Comparison of ENCODE assay signal across 29 cellular contexts in genomic region chr3:103203431-103203830, GRCh38.
"Had no signal": no experiment of that assay in that cellular context is flagged by ENCODE, and none has a peak within 500 bp of the region (broad histone marks: within the 10 kb centered on the region; RNA-seq: fewer than 3 reads in every experiment).

No MANE protein-coding gene starts in this region.

- H3K9ac ChIP-seq: neural progenitor cell, parathyroid adenoma had no signal

- H2AFZ ChIP-seq: neural progenitor cell, parathyroid adenoma had no signal

- H3K27me3 ChIP-seq: neural progenitor cell, ovary, right lobe of liver, spleen, suprapubic skin, testis, tibial artery, transverse colon, upper lobe of right lung, uterus had no signal

- DNase-seq: naive thymus-derived CD4-positive, alpha-beta T cell; natural killer cell; occipital lobe; ovary; posterior cingulate gyrus; psoas muscle; right cardiac atrium; right lobe of liver; spleen; stimulated activated CD4-positive, alpha-beta T cell treated with anti-CD3 and anti-CD28 coated beads, Interleukin-12 subunit alpha, Interleukin-12 subunit beta, amount 100 ng/mL, for 4 hours; stimulated activated CD4-positive, alpha-beta T cell treated with anti-CD3 and anti-CD28 coated beads, Interleukin-1b, Interleukin-23, amount 100 ng/mL, for 48 hours; stimulated activated CD4-positive, alpha-beta T cell treated with anti-CD3 and anti-CD28 coated beads, Interleukin-4, amount 100 ng/mL, for 1 hour; stimulated activated CD4-positive, alpha-beta T cell treated with anti-CD3 and anti-CD28 coated beads, Interleukin-4, amount 100 ng/mL, for 4 hours; stimulated activated CD8-positive, alpha-beta memory T cell treated with anti-CD3 and anti-CD28 coated beads, Interleukin-4, amount 100 ng/mL, for 48 hours; stimulated activated naive CD4-positive, alpha-beta T cell; stimulated activated naive CD8-positive, alpha-beta T cell treated with anti-CD3 and anti-CD28 coated beads, Interleukin-15, amount 100 ng/mL, for 72 hours; stimulated activated naive CD8-positive, alpha-beta T cell treated with anti-CD3 and anti-CD28 coated beads, Interleukin-15, Interleukin-2, amounts not matched to agents 100 U/mL and 50 U/mL, for 24 hours; substantia nigra; testis; tibial artery; transverse colon; upper lobe of right lung; uterus had no signal

- H3K27ac ChIP-seq: neural progenitor cell, ovary, parathyroid adenoma, psoas muscle, right lobe of liver, skin epidermis, spleen, suprapubic skin, testis, tibial artery, transverse colon, upper lobe of right lung, uterus had no signal

- H3K4me1 ChIP-seq: neural progenitor cell, parathyroid adenoma, psoas muscle, right lobe of liver, spleen, suprapubic skin, testis, tibial artery, transverse colon, upper lobe of right lung, uterus had no signal

- H3K4me2 ChIP-seq: neural progenitor cell, smooth muscle cell had no signal

- H3K79me2 ChIP-seq: parathyroid adenoma had no signal

- H3K4me3 ChIP-seq: neural progenitor cell, ovary, psoas muscle, right lobe of liver, skin epidermis, smooth muscle cell, spleen, suprapubic skin, testis, tibial artery, transverse colon, upper lobe of right lung, uterus had no signal

- ATAC-seq: naive thymus-derived CD4-positive, alpha-beta T cell; natural killer cell; psoas muscle; right cardiac atrium; right lobe of liver; stimulated activated memory B cell treated with anti-CD40 and anti-IgM and Interleukin-4, amounts not matched to agents 10 μg/mL and 1 μg/mL and 100 μg/mL, for 72 hours; stimulated activated naive CD8-positive, alpha-beta T cell treated with anti-CD3 and anti-CD28 coated beads, Interleukin-15, amount 100 ng/mL, for 72 hours; stimulated activated naive CD8-positive, alpha-beta T cell treated with anti-CD3 and anti-CD28 coated beads, Interleukin-15, Interleukin-2, amounts not matched to agents 100 U/mL and 50 U/mL, for 24 hours; upper lobe of right lung had no signal

- H3K9me3 ChIP-seq: ovary, psoas muscle, right lobe of liver, spleen, suprapubic skin, testis, tibial artery, transverse colon, upper lobe of right lung, uterus had no signal

- H3K36me3 ChIP-seq: neural progenitor cell, ovary, right lobe of liver, spleen, suprapubic skin, tibial artery, transverse colon, upper lobe of right lung, uterus had no signal
